Comparison of ENCODE assay signal across 8 cellular contexts in genomic region chr22:44309137-44309536, GRCh38. TPM values are rescaled to one million over a fixed set of nuclear protein-coding genes. Genes with fewer than 3 reads are reported as not detected.
DNase-seq lines count a peak whose midpoint lies in the region; ATAC-seq and TF ChIP-seq lines count a peak whose summit lies in the region.

No MANE protein-coding gene starts in this region.

- peaks cover 0 to 27% (median 14%) of the 10 kb centered on the region in 10 experiments; a peak in 13 of 20 replicates for H3K4me1 ChIP-seq in BLaER1 treated with 17β-estradiol and CSF1 and Interleukin-3, amounts not matched to agents 10 nM and 100 nM
- H3K4me1 ChIP-seq in neuronal stem cell (ENCODE audit: control insufficient read depth in 2 of 2, insufficient read depth in 1 of 2, low read depth in 1 of 2, low read length in 2 of 2): peaks cover 9 to 12% of the 10 kb centered on the region in 2 donors

- peak overlapping the region; percentile 21 for H3K18ac ChIP-seq in neuronal stem cell (ENCODE audit: low read length)

- H3K23ac ChIP-seq in neuronal stem cell (ENCODE audit: low read depth, low read length, poor library complexity): no peak overlapping the region

- no peak overlapping the region for H3K14ac ChIP-seq in neuronal stem cell (ENCODE audit: low read length)

- no peak overlapping the region for H2AK5ac ChIP-seq in neuronal stem cell (ENCODE audit: low read depth, low read length)

- H3K4me2 ChIP-seq in BLaER1 treated with 17β-estradiol and CSF1 and Interleukin-3, amounts not matched to agents 10 nM and 100 nM: peak overlapping the region in 7 of 11 experiments; percentile 11 to 72 (median 54); a peak in 12 of 22 replicates
- H3K4me2 ChIP-seq in neuronal stem cell (ENCODE audit: insufficient read depth, low read length, poor library complexity, severe bottlenecking): no peak overlapping the region

- no peaks in the 10 kb centered on the region for H3K79me1 ChIP-seq in neuronal stem cell (ENCODE audit: low read depth, low read length)

- TF ChIP-seq POLR2A in NB4 (IDR thresholded peaks at IDR 0.05; ENCODE audit: extremely low read depth, insufficient read length): no peak

- H2AFZ ChIP-seq in neuronal stem cell (ENCODE audit: low read length): no peak overlapping the region

- H3K27ac Mint-ChIP-seq in effector memory CD8-positive, alpha-beta T cell: no peak overlapping the region

- no peak overlapping the region for H2BK12ac ChIP-seq in neuronal stem cell (ENCODE audit: low read length)

- peaks cover 5 to 7% of the 10 kb centered on the region in 2 donors for H3K4me1 Mint-ChIP-seq in effector memory CD8-positive, alpha-beta T cell (ENCODE audit: low read depth in 2 of 2)

- peak overlapping the region in 3 of 11 experiments; percentile 8 to 38 (median 11); a peak in 2 of 22 replicates for H3K9ac ChIP-seq in BLaER1 treated with 17β-estradiol and CSF1 and Interleukin-3, amounts not matched to agents 10 nM and 100 nM
- H3K9ac ChIP-seq in neuronal stem cell (ENCODE audit: low read depth, low read length, poor library complexity): no peak overlapping the region

- no peak overlapping the region for H2BK15ac ChIP-seq in neuronal stem cell (ENCODE audit: low read length)

- H3K9me3 ChIP-seq in BLaER1 treated with 17β-estradiol and CSF1 and Interleukin-3, amounts not matched to agents 10 nM and 100 nM (replicated peaks in 1 of 11): no peaks in the 10 kb centered on the region
- no peaks in the 10 kb centered on the region for H3K9me3 ChIP-seq in neuronal stem cell (replicated peaks in 1 of 2; ENCODE audit: control insufficient read depth in 2 of 2, insufficient read depth in 1 of 2, low read depth in 1 of 2, low read length in 2 of 2)

- peaks cover 0 to 6% (median 0%) of the 10 kb centered on the region in 11 experiments; a peak in 1 of 22 replicates for H4K20me1 ChIP-seq in BLaER1 treated with 17β-estradiol and CSF1 and Interleukin-3, amounts not matched to agents 10 nM and 100 nM

- no peaks in the 10 kb centered on the region for H3K27me3 Mint-ChIP-seq in effector memory CD8-positive, alpha-beta T cell

- TF ChIP-seq CTCF in NB4 (IDR thresholded peaks at IDR 0.05; ENCODE audit: low read depth, low read length): no peak

- no peak overlapping the region for H3K4me3 ChIP-seq in BLaER1 treated with 17β-estradiol and CSF1 and Interleukin-3, amounts not matched to agents 10 nM and 100 nM
- H3K4me3 ChIP-seq in NB4 (ENCODE audit: low read depth, low read length) (no peak overlapping the region), neuronal stem cell (ENCODE audit: low read length in 2 of 2) (no peak overlapping the region)

- no peak overlapping the region for H4K91ac ChIP-seq in neuronal stem cell (ENCODE audit: low read depth, low read length, poor library complexity)

- no peaks in the 10 kb centered on the region for H3K36me3 Mint-ChIP-seq in effector memory CD8-positive, alpha-beta T cell (ENCODE audit: insufficient read depth)

- peak overlapping the region in 2 of 11 experiments; percentile 47 to 63; a peak in 4 of 22 replicates for H3K27ac ChIP-seq in BLaER1 treated with 17β-estradiol and CSF1 and Interleukin-3, amounts not matched to agents 10 nM and 100 nM
- H3K27ac ChIP-seq in neuronal stem cell (replicated peaks; ENCODE audit: low read length): no peak overlapping the region

- no peaks in the 10 kb centered on the region for H3K36me3 ChIP-seq in BLaER1 treated with 17β-estradiol and CSF1 and Interleukin-3, amounts not matched to agents 10 nM and 100 nM
- H3K36me3 ChIP-seq in neuronal stem cell (replicated peaks in 1 of 2; ENCODE audit: control insufficient read depth in 2 of 2, insufficient read depth in 2 of 2, low read length in 2 of 2): no peaks in the 10 kb centered on the region

- DNase-seq in NB4 (ENCODE audit: low read depth): peak; percentile 89
- DNase-seq in effector memory CD8-positive, alpha-beta T cell: no peak
- no peak for DNase-seq in neuronal stem cell (ENCODE audit: low spot score)
- no peak for DNase-seq in NAMALWA (ENCODE audit: low spot score)
- no peak for DNase-seq in activated T-cell treated with anti-CD3 and anti-CD28 coated beads, Interleukin-2, amount 50 U/mL, for 1 hour

- H3K27me3 ChIP-seq in BLaER1 treated with 17β-estradiol and CSF1 and Interleukin-3, amounts not matched to agents 10 nM and 100 nM: no peaks in the 10 kb centered on the region
- H3K27me3 ChIP-seq in neuronal stem cell (ENCODE audit: control insufficient read depth in 3 of 3, insufficient read depth in 3 of 3, low read depth in 1 of 3, low read length in 3 of 3): no peaks in the 10 kb centered on the region

- WGBS in neuronal stem cell (ENCODE audit: extremely low coverage in 2 of 2, insufficient read length in 2 of 2, insufficient replicate concordance in 1 of 2), 2 donors: no CpG with 5 or more reads among the region's 16 CpGs

- no peak overlapping the region for H2BK120ac ChIP-seq in neuronal stem cell (ENCODE audit: low read depth, low read length)

- ATAC-seq in effector memory CD8-positive, alpha-beta T cell (replicated peaks): peak; percentile 43
- ATAC-seq in GM19452 (IDR thresholded peaks at IDR 0.05; ENCODE audit: unreplicated experiment): no peak
- no peak for ATAC-seq in HG03108 (IDR thresholded peaks at IDR 0.05; ENCODE audit: unreplicated experiment)

- H2BK5ac ChIP-seq in neuronal stem cell (ENCODE audit: low read length): no peak overlapping the region

- no peaks in the 10 kb centered on the region for H3K9me3 Mint-ChIP-seq in effector memory CD8-positive, alpha-beta T cell

- H3K4ac ChIP-seq in neuronal stem cell (ENCODE audit: low read length): no peak overlapping the region

- no peak overlapping the region for H4K8ac ChIP-seq in neuronal stem cell (ENCODE audit: low read depth, low read length)

- no peak overlapping the region for H3K4me3 Mint-ChIP-seq in effector memory CD8-positive, alpha-beta T cell

RNA-seq across cellular contexts. Expression of gene SHISAL1, which starts 3.6 kb away (rescaled TPM):
- polyA plus RNA-seq in neuronal stem cell (2013, experiment 1 of 2): 3.6 TPM
- polyA plus RNA-seq in neuronal stem cell (2013, experiment 2 of 2): 3.6 TPM
